Comparison of ENCODE assay signal across 13 cellular contexts in genomic region chr14:59570122-59570521, GRCh38. TPM values are rescaled to one million over a fixed set of nuclear protein-coding genes. Genes with fewer than 3 reads are reported as not detected.
A peak's percentile ranks its signal among the peaks of the same experiment; 100 is the strongest.
DNase-seq lines count a peak whose midpoint lies in the region; ATAC-seq and TF ChIP-seq lines count a peak whose summit lies in the region.
"Had no signal": no experiment of that assay in that cellular context is flagged by ENCODE, and none has a peak within 500 bp of the region (broad histone marks: within the 10 kb centered on the region; RNA-seq: fewer than 3 reads in every experiment).

No MANE protein-coding gene starts in this region.

- no peaks in the 10 kb centered on the region for H3K79me2 ChIP-seq in OCI-LY1 (ENCODE audit: insufficient read depth, low read length)

- H3K9ac ChIP-seq in OCI-LY1 (ENCODE audit: low read length) = no peak overlapping the region

- H3K4me3 ChIP-seq in HL-60 (replicated peaks; ENCODE audit: insufficient read depth, low read length) (no peak overlapping the region), OCI-LY1 (ENCODE audit: low read depth, low read length, poor library complexity, severe bottlenecking) (no peak overlapping the region), fibroblast of villous mesenchyme (ENCODE audit: low read depth, low read length) (no peak overlapping the region), dorsolateral prefrontal cortex (no peak overlapping the region)
- H3K4me3 ChIP-seq: ovary had no signal

- H2AFZ ChIP-seq in OCI-LY1 (ENCODE audit: low read length) = no peak overlapping the region

- H3K9me3 ChIP-seq in OCI-LY1 (ENCODE audit: low read length) = no peaks in the 10 kb centered on the region
- H3K9me3 ChIP-seq: ovary had no signal

- H3K27me3 ChIP-seq in HL-60 (ENCODE audit: insufficient read depth, poor library complexity, severe bottlenecking) (peaks cover 6% of the 10 kb centered on the region), OCI-LY1 (ENCODE audit: insufficient read depth, low read length) (no peaks in the 10 kb centered on the region), dorsolateral prefrontal cortex (no peaks in the 10 kb centered on the region)
- H3K27me3 ChIP-seq: ovary had no signal

- no peaks in the 10 kb centered on the region for H3F3A ChIP-seq in OCI-LY1 (ENCODE audit: insufficient read depth, low read length)

- intact Hi-C loops in dorsolateral prefrontal cortex (cut with DNase I) = loop anchor here in 1 of 2 donors (10.0 kb wide), 1 partner anchor 85 kb away; the partner anchor contains the start of genes JKAMP and L3HYPDH

- peak; percentile 27 for DNase-seq in COR-L47 (lab: John Stamatoyannopoulos, UW)
- DNase-seq in HL-60 (ENCODE audit: low read depth in 1 of 2, low spot score in 1 of 2) = peak in 1 of 2 experiments; percentile 17
- peak; percentile 10 for DNase-seq in fibroblast of villous mesenchyme (ENCODE audit: low read depth)
- DNase-seq in 8988T = no peak
- no peak for DNase-seq in dorsolateral prefrontal cortex
- DNase-seq: ovary; stimulated activated CD4-positive, alpha-beta T cell treated with anti-CD3 and anti-CD28 coated beads, Interleukin-2, amount 100 ng/mL, for 24 hours had no signal

- no peak overlapping the region for H3K27ac ChIP-seq in HL-60 (replicated peaks)
- no peak overlapping the region for H3K27ac ChIP-seq in OCI-LY1 (ENCODE audit: low read depth, low read length, poor library complexity, severe bottlenecking)
- H3K27ac ChIP-seq in dorsolateral prefrontal cortex = no peak overlapping the region
- H3K27ac ChIP-seq: ovary had no signal

- no peaks in the 10 kb centered on the region for H3K36me3 ChIP-seq in OCI-LY1 (ENCODE audit: insufficient read depth, low read length)
- H3K36me3 ChIP-seq: ovary had no signal

- ATAC-seq in HG02870 (IDR thresholded peaks at IDR 0.05; ENCODE audit: unreplicated experiment) = no peak
- no peak for ATAC-seq in GM18520 (IDR thresholded peaks at IDR 0.05; ENCODE audit: unreplicated experiment)

- peak; percentile 0 for TF ChIP-seq CTCF in HL-60 (IDR thresholded peaks at IDR 0.05; ENCODE audit: insufficient read depth, low read length)
- peak; percentile 20; the same call in 1 of the 2 replicates for TF ChIP-seq CTCF in OCI-LY1 (IDR thresholded peaks at IDR 0.05; ENCODE audit: low read length)
- peak; percentile 27 for TF ChIP-seq CTCF in fibroblast of villous mesenchyme (IDR thresholded peaks at IDR 0.05; ENCODE audit: insufficient read depth, low read depth, low read length)
- no peak for TF ChIP-seq CTCF in dorsolateral prefrontal cortex (IDR thresholded peaks at IDR 0.05 in 54 of 56, conservative IDR thresholded peaks at IDR 0.05 in 2 of 56; ENCODE audit: low read depth in 1 of 56, partially characterized antibody in 56 of 56)

- no peaks in the 10 kb centered on the region for H4K20me1 ChIP-seq in OCI-LY1 (ENCODE audit: insufficient read depth, low read length)

- H3K9me2 ChIP-seq in OCI-LY1 (ENCODE audit: low read depth, low read length) = no peaks in the 10 kb centered on the region

- no peaks in the 10 kb centered on the region for H3K4me1 ChIP-seq in OCI-LY1 (ENCODE audit: insufficient read depth, low read length, severe bottlenecking)

- H3K4me2 ChIP-seq in OCI-LY1 (ENCODE audit: low read length) = no peak overlapping the region

RNA-seq across cellular contexts. Expression of gene CCDC175, which starts 6.5 kb away (rescaled TPM):
- total RNA-seq in fibroblast of villous mesenchyme (not detected in 2 replicates), dorsolateral prefrontal cortex (1 to 10 TPM in 119 of 120 experiments, under 1 TPM in 1; 0.84 to 8.3 (median 3.7) TPM)
- total RNA-seq: astrocyte, fibroblast of lung, liver had no signal

Comparison
In these comparisons a context has a peak if more than half of its experiments do, and no peak if none do; other contexts are left out.
1. DNase-seq: peak in COR-L47 (single experiment) and fibroblast of villous mesenchyme (single experiment); none in 8988T (single experiment) and dorsolateral prefrontal cortex (0 of 10).
2. CTCF ChIP-seq: peak in HL-60 (single experiment), OCI-LY1 (single experiment) and fibroblast of villous mesenchyme (single experiment); none in dorsolateral prefrontal cortex (0 of 56).